15 cellular contexts compared by ENCODE assay signal in genomic region chr7:137798073-137798763, GRCh38. TPM values are rescaled to one million over a fixed set of nuclear protein-coding genes. Genes with fewer than 3 reads are reported as not detected.
DNase-seq lines count a peak whose midpoint lies in the region; ATAC-seq and TF ChIP-seq lines count a peak whose summit lies in the region.
"Had no signal": no experiment of that assay in that cellular context is flagged by ENCODE, and none has a peak within 500 bp of the region (broad histone marks: within the 10 kb centered on the region; RNA-seq: fewer than 3 reads in every experiment).

No MANE protein-coding gene starts in this region.

- H3K9me3 ChIP-seq in OCI-LY7 (ENCODE audit: low read length), result no peaks in the 10 kb centered on the region
- H3K9me3 ChIP-seq: esophagus squamous epithelium, Peyer's patch had no signal

- H3K4me3 Mint-ChIP-seq in glutamatergic neuron (ENCODE audit: unreplicated experiment), result no peak overlapping the region
- H3K4me3 Mint-ChIP-seq: CD4-positive, CD25-positive, alpha-beta regulatory T cell had no signal

- no peak overlapping the region for H2AFZ ChIP-seq in OCI-LY7 (ENCODE audit: low read length)

- no peak overlapping the region for H3K4me3 ChIP-seq in OCI-LY7 (ENCODE audit: low read depth, low read length, poor library complexity, severe bottlenecking)
- H3K4me3 ChIP-seq: esophagus squamous epithelium, Peyer's patch had no signal

- no peak overlapping the region for H3K4me2 ChIP-seq in OCI-LY7 (ENCODE audit: low read length)

- POLR2A ChIA-PET in OCI-LY7 (lab: Charles Lee) (interaction anchor here (1.0 kb wide), 1 partner anchor 14 kb away, joined by 3 read pairs; no protein-coding TSS in a partner anchor), HEK293T (lab: Yijun Ruan, JAX) (no interaction called here)

- H3K36me3 ChIP-seq in OCI-LY7 (ENCODE audit: insufficient read depth, low read length), result no peaks in the 10 kb centered on the region
- H3K36me3 ChIP-seq: esophagus squamous epithelium, Peyer's patch had no signal

- peak; percentile 99 for ATAC-seq in GM18870 (IDR thresholded peaks at IDR 0.05; ENCODE audit: unreplicated experiment)
- peak; percentile 97 for ATAC-seq in GM21515 (IDR thresholded peaks at IDR 0.05; ENCODE audit: unreplicated experiment)
- peak; percentile 97 for ATAC-seq in HG02981 (IDR thresholded peaks at IDR 0.05; ENCODE audit: unreplicated experiment)
- peak; percentile 98 for ATAC-seq in HG03571 (IDR thresholded peaks at IDR 0.05; ENCODE audit: unreplicated experiment)
- ATAC-seq: activated naive CD4-positive, alpha-beta T cell treated with anti-CD3 and anti-CD28 coated beads, Interleukin-2, amount 50 U/mL, for 72 hours had no signal

- BruUV-seq in OCI-LY7 (replicated peaks; lab: Mats Ljungman, UMichigan), result no TSS peak

- peaks cover 4% of the 10 kb centered on the region for H3K36me3 Mint-ChIP-seq in glutamatergic neuron (ENCODE audit: unreplicated experiment)
- H3K36me3 Mint-ChIP-seq: activated naive CD4-positive, alpha-beta T cell treated with anti-CD3 and anti-CD28 coated beads, Interleukin-2, amount 50 U/mL, for 72 hours; CD4-positive, CD25-positive, alpha-beta regulatory T cell had no signal

- no peaks in the 10 kb centered on the region for H3K79me2 ChIP-seq in OCI-LY7 (ENCODE audit: insufficient read depth, low read depth, low read length)

- no peaks in the 10 kb centered on the region for H4K20me1 ChIP-seq in OCI-LY7 (ENCODE audit: insufficient read depth, low read length)

- H3K27ac Mint-ChIP-seq in glutamatergic neuron (ENCODE audit: unreplicated experiment), result no peak overlapping the region
- H3K27ac Mint-ChIP-seq: activated naive CD4-positive, alpha-beta T cell treated with anti-CD3 and anti-CD28 coated beads, Interleukin-2, amount 50 U/mL, for 72 hours had no signal

- H3K4me1 ChIP-seq in OCI-LY7 (ENCODE audit: insufficient read depth, low read length, poor library complexity, severe bottlenecking), result no peaks in the 10 kb centered on the region
- H3K4me1 ChIP-seq: esophagus squamous epithelium, Peyer's patch had no signal

- intact Hi-C loops in OCI-LY7 (cut with micrococcal nuclease; ENCODE audit: unreplicated experiment), result no loop called here

- DNase-seq in OCI-LY7 (ENCODE audit: low spot score) (no peak), HEK293T (ENCODE audit: extremely low spot score) (no peak), glutamatergic neuron (no peak), RPMI8226 (no peak)
- DNase-seq: CD4-positive, CD25-positive, alpha-beta regulatory T cell; esophagus squamous epithelium; NCI-H2171; Peyer's patch; stimulated activated CD4-positive, alpha-beta T cell treated with anti-CD3 and anti-CD28 coated beads, Interleukin-2, amount 100 ng/mL, for 48 hours; T1000 had no signal

- CTCF ChIA-PET in OCI-LY7 (lab: Charles Lee; ENCODE audit: unreplicated experiment), result no interaction called here
- CTCF ChIA-PET in HEK293T (lab: Yijun Ruan, JAX), result no interaction called here

- TF ChIP-seq CTCF in OCI-LY7 (conservative IDR thresholded peaks at IDR 0.05; ENCODE audit: low read length), result no peak
- TF ChIP-seq CTCF in glutamatergic neuron (IDR thresholded peaks at IDR 0.05; ENCODE audit: partially characterized antibody, unreplicated experiment), result no peak

- no peaks in the 10 kb centered on the region; the same call in 1 of the 2 replicates for H3K9me2 ChIP-seq in OCI-LY7 (ENCODE audit: insufficient read depth, low read length)

- no peak overlapping the region for H3K27ac ChIP-seq in OCI-LY7 (ENCODE audit: low read depth, low read length, poor library complexity, severe bottlenecking)
- H3K27ac ChIP-seq: esophagus squamous epithelium, Peyer's patch had no signal

- no peaks in the 10 kb centered on the region for H3K27me3 Mint-ChIP-seq in glutamatergic neuron (ENCODE audit: unreplicated experiment)

- H3K9me3 Mint-ChIP-seq in glutamatergic neuron (ENCODE audit: unreplicated experiment), result no peaks in the 10 kb centered on the region

- no peaks in the 10 kb centered on the region for H3K4me1 Mint-ChIP-seq in glutamatergic neuron (ENCODE audit: low read depth, unreplicated experiment)
- H3K4me1 Mint-ChIP-seq: CD4-positive, CD25-positive, alpha-beta regulatory T cell had no signal

TF ChIP-seq in HEK293T, 16 proteins besides CTCF, POLR2A, EP300 and RAD21:
- no peak for TF ChIP-seq FOXA1 (IDR thresholded peaks at IDR 0.05)
- TF ChIP-seq SP1 (IDR thresholded peaks at IDR 0.05), result no peak
- no peak for TF ChIP-seq SUZ12 (IDR thresholded peaks at IDR 0.05)
- no peak for TF ChIP-seq L3MBTL2 (conservative IDR thresholded peaks at IDR 0.05)
- TF ChIP-seq ELF4 (IDR thresholded peaks at IDR 0.05), result no peak
- TF ChIP-seq LEF1 (IDR thresholded peaks at IDR 0.05; ENCODE audit: borderline replicate concordance), result no peak
- TF ChIP-seq ZNF384 (IDR thresholded peaks at IDR 0.05), result no peak
- no peak for TF ChIP-seq HDGF (IDR thresholded peaks at IDR 0.05; ENCODE audit: borderline replicate concordance)
- TF ChIP-seq NFRKB (IDR thresholded peaks at IDR 0.05), result no peak
- TF ChIP-seq PKNOX1 (IDR thresholded peaks at IDR 0.05), result no peak
- no peak for TF ChIP-seq TARDBP (IDR thresholded peaks at IDR 0.05)
- no peak for TF ChIP-seq CTBP1 (IDR thresholded peaks at IDR 0.05; ENCODE audit: borderline replicate concordance)
- no peak for TF ChIP-seq FOXM1 (IDR thresholded peaks at IDR 0.05; ENCODE audit: borderline replicate concordance)
- no peak for TF ChIP-seq ARNT (IDR thresholded peaks at IDR 0.05)
- no peak for TF ChIP-seq FOXK2 (IDR thresholded peaks at IDR 0.05)
- TF ChIP-seq BHLHE40 (IDR thresholded peaks at IDR 0.05; ENCODE audit: borderline replicate concordance), result no peak

RNA-seq across cellular contexts. Expression of gene DGKI, which starts 48.6 kb away (rescaled TPM):
- total RNA-seq in OCI-LY7 (2014; rRNA removed; shearing (Covaris generic)), result not detected in 2 replicates
- 0.46 and 0.55 TPM in 2 replicates for total RNA-seq in OCI-LY7 (2022)
- total RNA-seq in glutamatergic neuron (ENCODE audit: unreplicated experiment), result 19.4 TPM
- total RNA-seq: CD4-positive, CD25-positive, alpha-beta regulatory T cell had no signal

Comparison
In these comparisons a context has a peak if more than half of its experiments do, and no peak if none do; other contexts are left out.
1. RNA of gene DGKI, which starts 48.6 kb away (total RNA-seq): 19.4 TPM in glutamatergic neuron (single experiment); 0.46 to 0.55 TPM in OCI-LY7; every median in the first group is over 10 times any median in the second.
2. Peak in every context shown above with its lines, with median percentiles within 50 percentile points of each other: ATAC-seq.